Comparison of ENCODE assay signal across 22 cellular contexts in genomic region chr2:229301229-229301628, GRCh38. TPM values are rescaled to one million over a fixed set of nuclear protein-coding genes. Genes with fewer than 3 reads are reported as not detected.
"Had no signal": no experiment of that assay in that cellular context is flagged by ENCODE, and none has a peak within 500 bp of the region (broad histone marks: within the 10 kb centered on the region; RNA-seq: fewer than 3 reads in every experiment).

No MANE protein-coding gene starts in this region.

- H3K4me1 Mint-ChIP-seq: activated CD4-positive, alpha-beta T cell treated with anti-CD3 and anti-CD28 coated beads, Interleukin-2, amount 10 ng/mL, durations not matched to agents 7 days and 5 days; central memory CD8-positive, alpha-beta T cell; naive thymus-derived CD8-positive, alpha-beta T cell; stimulated activated naive B cell treated with anti-CD40 and anti-IgM and Interleukin-4, amounts not matched to agents 10 μg/mL and 1 μg/mL and 100 μg/mL, for 72 hours had no signal

- ATAC-seq: body of pancreas; naive thymus-derived CD8-positive, alpha-beta T cell; stimulated activated naive B cell treated with anti-CD40 and anti-IgM and Interleukin-4, amounts not matched to agents 10 μg/mL and 1 μg/mL and 100 μg/mL, for 72 hours had no signal

- H3K27me3 Mint-ChIP-seq: activated CD4-positive, alpha-beta T cell treated with anti-CD3 and anti-CD28 coated beads, Interleukin-2, amount 10 ng/mL, durations not matched to agents 7 days and 5 days; activated naive CD8-positive, alpha-beta T cell; central memory CD8-positive, alpha-beta T cell had no signal

- H3K27me3 ChIP-seq: body of pancreas, heart left ventricle, pancreas, transverse colon had no signal

- H3K9me3 Mint-ChIP-seq: activated CD4-positive, alpha-beta T cell treated with anti-CD3 and anti-CD28 coated beads, Interleukin-2, amount 10 ng/mL, durations not matched to agents 7 days and 5 days had no signal

- H3K4me3 ChIP-seq: body of pancreas, coronary artery, heart left ventricle, pancreas, skin epidermis, transverse colon had no signal

- H3K4me1 ChIP-seq: body of pancreas, pancreas, transverse colon had no signal

- DNase-seq: activated CD4-positive, alpha-beta T cell treated with anti-CD3 and anti-CD28 coated beads, Interleukin-2, amount 10 ng/mL, durations not matched to agents 7 days and 5 days; activated CD8-positive, alpha-beta memory T cell treated with anti-CD3 and anti-CD28 coated beads for 24 hours; activated gamma-delta T cell treated with Interleukin-2 at 50 U/mL for 16 hours; amniotic stem cell; effector CD4-positive, alpha-beta T cell; foreskin melanocyte; heart left ventricle; left cardiac atrium; naive thymus-derived CD8-positive, alpha-beta T cell; pancreas; stimulated activated CD4-positive, alpha-beta T cell treated with anti-CD3 and anti-CD28 coated beads, Interleukin-15, amount 100 ng/mL, for 24 hours; stimulated activated CD4-positive, alpha-beta T cell treated with anti-CD3 and anti-CD28 coated beads, Interleukin-4, amount 100 ng/mL, for 1 hour; stimulated activated naive B cell treated with anti-CD40 and anti-IgM and Interleukin-4, amounts not matched to agents 10 μg/mL and 1 μg/mL and 100 μg/mL, for 72 hours; SW 1271; transverse colon had no signal

- H3K27ac Mint-ChIP-seq: activated CD4-positive, alpha-beta T cell treated with anti-CD3 and anti-CD28 coated beads, Interleukin-2, amount 10 ng/mL, durations not matched to agents 7 days and 5 days; activated naive CD8-positive, alpha-beta T cell; naive thymus-derived CD8-positive, alpha-beta T cell; stimulated activated naive B cell treated with anti-CD40 and anti-IgM and Interleukin-4, amounts not matched to agents 10 μg/mL and 1 μg/mL and 100 μg/mL, for 72 hours had no signal

- H3K27ac ChIP-seq: pancreas, transverse colon had no signal

- H3K4me3 Mint-ChIP-seq: activated CD4-positive, alpha-beta T cell treated with anti-CD3 and anti-CD28 coated beads, Interleukin-2, amount 10 ng/mL, durations not matched to agents 7 days and 5 days; activated naive CD8-positive, alpha-beta T cell; central memory CD8-positive, alpha-beta T cell; naive thymus-derived CD8-positive, alpha-beta T cell; stimulated activated naive B cell treated with anti-CD40 and anti-IgM and Interleukin-4, amounts not matched to agents 10 μg/mL and 1 μg/mL and 100 μg/mL, for 72 hours had no signal

- H3K36me3 Mint-ChIP-seq: activated naive CD8-positive, alpha-beta T cell; naive thymus-derived CD8-positive, alpha-beta T cell; stimulated activated naive B cell treated with anti-CD40 and anti-IgM and Interleukin-4, amounts not matched to agents 10 μg/mL and 1 μg/mL and 100 μg/mL, for 72 hours had no signal

- H3K9me3 ChIP-seq: body of pancreas, heart left ventricle, pancreas, transverse colon had no signal

- H3K36me3 ChIP-seq: heart left ventricle, pancreas, transverse colon had no signal

RNA-seq across cellular contexts. Expression of gene PID1, which starts 30.1 kb away (rescaled TPM):
- total RNA-seq: activated CD4-positive, alpha-beta T cell treated with anti-CD3 and anti-CD28 coated beads, Interleukin-2, amount 10 ng/mL, durations not matched to agents 7 days and 5 days; endothelial cell of umbilical vein; T-helper 2 cell treated with Interferon-gamma antibody and Interleukin-4, amounts not matched to agents 100 ng/mL and 5 ng/mL, for 36 hours had no signal
- polyA plus RNA-seq: endothelial cell of umbilical vein; naive thymus-derived CD8-positive, alpha-beta T cell had no signal
